Comparison of ENCODE assay signal across 9 cellular contexts in the genomic region with DNA sequence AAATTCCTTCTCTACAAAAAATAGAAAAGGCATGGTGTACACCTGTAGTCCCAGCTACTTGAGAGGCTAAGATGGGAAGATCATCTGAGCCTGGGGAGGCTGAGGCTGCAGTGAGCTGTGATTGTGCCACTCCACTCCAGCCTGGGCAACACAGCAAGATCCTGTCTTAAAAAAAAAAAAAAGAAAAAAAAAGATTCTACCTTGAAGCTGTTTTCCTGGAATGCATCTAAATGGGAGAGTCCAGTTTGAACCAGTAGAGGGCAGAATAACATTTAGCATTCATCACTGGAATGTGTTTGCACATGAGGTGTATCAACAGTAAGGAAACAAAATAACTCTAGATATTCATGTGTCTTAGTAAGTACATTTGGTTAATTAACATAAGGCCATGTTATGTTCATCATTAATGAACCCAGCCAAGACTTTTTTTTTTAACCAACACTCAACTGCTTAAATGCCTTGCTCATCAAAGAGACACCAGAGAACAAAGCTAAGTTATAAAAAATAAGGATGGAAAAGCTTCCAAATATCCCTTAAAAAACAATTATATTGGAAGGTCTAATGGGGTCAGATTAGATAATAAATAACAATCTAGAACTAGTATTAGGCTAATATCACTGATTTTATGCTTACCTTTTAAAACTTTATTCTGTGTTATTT. TPM values are rescaled to one million over a fixed set of nuclear protein-coding genes. Genes with fewer than 3 reads are reported as not detected.
DNase-seq lines count a peak whose midpoint lies in the region; FAIRE-seq and TF ChIP-seq lines count a peak whose summit lies in the region.
"Had no signal": no experiment of that assay in that cellular context is flagged by ENCODE, and none has a peak within 500 bp of the region (broad histone marks: within the 10 kb centered on the region; RNA-seq: fewer than 3 reads in every experiment).

No MANE protein-coding gene starts in this region.

- no peaks in the 10 kb centered on the region for H3K4me1 Mint-ChIP-seq in astrocyte (ENCODE audit: low read depth, unreplicated experiment)

- peaks cover 5% of the 10 kb centered on the region for H3K9me3 Mint-ChIP-seq in astrocyte (ENCODE audit: unreplicated experiment)

- TF ChIP-seq CTCF in LNCAP (IDR thresholded peaks at IDR 0.05) (peak; percentile 80), astrocyte (IDR thresholded peaks at IDR 0.05; ENCODE audit: insufficient read depth, low read depth, low read length) (peak; percentile 76), kidney (IDR thresholded peaks at IDR 0.05; ENCODE audit: borderline replicate concordance, extremely low read depth, insufficient read depth) (peak; percentile 41), vagina (IDR thresholded peaks at IDR 0.05) (peak in 2 of 3 experiments; percentile 7 to 44)

- no peak for TF ChIP-seq POLR2A in vagina (IDR thresholded peaks at IDR 0.05)

- no peak overlapping the region for H3K4me2 ChIP-seq in astrocyte (ENCODE audit: low read length)

- intact Hi-C loops in kidney (cut with DNase I) (loop anchor here (2.0 kb wide), 1 partner anchor 325 kb away; no protein-coding TSS in a partner anchor), vagina (cut with DNase I) (no loop called here)

- H2AFZ ChIP-seq in astrocyte (ENCODE audit: low read depth, low read length), result no peak overlapping the region

- H3K27ac ChIP-seq in astrocyte (ENCODE audit: low read depth, low read length) (no peak overlapping the region), kidney (ENCODE audit: low read depth in 2 of 2, low read length in 2 of 2) (no peak overlapping the region), vagina (no peak overlapping the region)

- H3K27me3 Mint-ChIP-seq in astrocyte (ENCODE audit: low read depth, unreplicated experiment), result no peaks in the 10 kb centered on the region

- H3K4me3 ChIP-seq in astrocyte (ENCODE audit: insufficient read depth, low read depth, low read length) (no peak overlapping the region), kidney (ENCODE audit: low read length in 2 of 2) (no peak overlapping the region), vagina (no peak overlapping the region)

- no peaks in the 10 kb centered on the region for H3K9me3 ChIP-seq in astrocyte (ENCODE audit: insufficient read depth, low read depth, low read length)
- H3K9me3 ChIP-seq in kidney (ENCODE audit: control insufficient read depth in 1 of 2, low read length in 2 of 2), result peaks cover 0 to 3% of the 10 kb centered on the region in 2 donors
- no peaks in the 10 kb centered on the region for H3K9me3 ChIP-seq in vagina

- no peak overlapping the region for H3K9ac ChIP-seq in astrocyte (ENCODE audit: low read length)
- no peak overlapping the region for H3K9ac ChIP-seq in kidney (ENCODE audit: low read length in 2 of 2)

- no peak overlapping the region for H3K4me3 Mint-ChIP-seq in astrocyte (ENCODE audit: unreplicated experiment)
- H3K4me3 Mint-ChIP-seq: CD8-positive, alpha-beta memory T cell had no signal

- H3K27ac Mint-ChIP-seq in astrocyte (ENCODE audit: unreplicated experiment), result no peak overlapping the region
- H3K27ac Mint-ChIP-seq: CD8-positive, alpha-beta memory T cell had no signal

- H3K27me3 ChIP-seq in astrocyte (ENCODE audit: insufficient read depth, low read length) (no peaks in the 10 kb centered on the region), vagina (no peaks in the 10 kb centered on the region)

- H3K36me3 ChIP-seq in astrocyte (ENCODE audit: insufficient read depth, low read length), result peaks cover 24% of the 10 kb centered on the region
- no peaks in the 10 kb centered on the region for H3K36me3 ChIP-seq in kidney (ENCODE audit: control insufficient read depth in 1 of 2, insufficient read depth in 2 of 2, low read length in 2 of 2)
- no peaks in the 10 kb centered on the region for H3K36me3 ChIP-seq in vagina

- peaks cover 4% of the 10 kb centered on the region for H3K36me3 Mint-ChIP-seq in astrocyte (ENCODE audit: low read depth, unreplicated experiment)

- no peaks in the 10 kb centered on the region for H3K79me2 ChIP-seq in astrocyte (ENCODE audit: insufficient read depth, low read length)

- DNase-seq in NCI-H1417 (lab: John Stamatoyannopoulos, UW) (peak in 2 of 3 experiments; percentile 28 to 37), NCI-H1417 treated with DMSO at 0.1 percent for 48 hours (lab: John Stamatoyannopoulos, UW) (no peak), GM19240 (ENCODE audit: insufficient read length, low spot score) (peak; percentile 10), astrocyte (ENCODE audit: low read depth) (no peak), kidney (no peak), vagina (ENCODE audit: extremely low spot score in 2 of 2) (no peak), H4 (ENCODE audit: low spot score) (no peak)

- FAIRE-seq in astrocyte (lab: Jason Lieb, UNC) (peak; percentile 75), kidney (lab: Jason Lieb, UNC) (peak; percentile 55)

- peaks cover 5% of the 10 kb centered on the region for H4K20me1 ChIP-seq in astrocyte (ENCODE audit: insufficient read depth, low read length)

- H3K4me1 ChIP-seq in astrocyte (ENCODE audit: insufficient read depth, low read length) (no peaks in the 10 kb centered on the region), kidney (ENCODE audit: control insufficient read depth in 1 of 2, insufficient read depth in 1 of 2, low read depth in 1 of 2, low read length in 2 of 2) (no peaks in the 10 kb centered on the region), vagina (no peaks in the 10 kb centered on the region)

RNA-seq across cellular contexts. Expression of gene IFNE, which starts 16.1 kb away (rescaled TPM):
- 0.26 and 0.57 TPM in 2 replicates for total RNA-seq in astrocyte
- 1.1 TPM for total RNA-seq in kidney
- not detected for polyA plus RNA-seq in kidney (ENCODE audit: insufficient read depth, low read depth, low replicate concordance)
- total RNA-seq in vagina, result 3.2 TPM
- not detected in 2 replicates for total RNA-seq in H4 (2014; rRNA removed; shearing (Covaris generic))
- polyA plus RNA-seq: CD8-positive, alpha-beta memory T cell had no signal

RNA-seq across cellular contexts. Expression of gene IFNA1, which starts 25.8 kb away (rescaled TPM):
- total RNA-seq in astrocyte, result not detected in 2 replicates
- total RNA-seq in kidney, result not detected
- polyA plus RNA-seq in kidney (ENCODE audit: insufficient read depth, low read depth, low replicate concordance), result not detected
- total RNA-seq in vagina, result not detected
- total RNA-seq in H4 (2014; rRNA removed; shearing (Covaris generic)), result not detected in 2 replicates
- total RNA-seq: CD8-positive, alpha-beta memory T cell had no signal
- polyA plus RNA-seq: CD8-positive, alpha-beta memory T cell had no signal

RNA-seq across cellular contexts. Expression of gene IFNA8, which starts 57.1 kb away (rescaled TPM):
- total RNA-seq in astrocyte (not detected in 2 replicates), kidney (not detected), vagina (not detected)
- not detected for polyA plus RNA-seq in kidney (ENCODE audit: insufficient read depth, low read depth, low replicate concordance)
- not detected in 2 replicates for total RNA-seq in H4 (2014; rRNA removed; shearing (Covaris generic))
- total RNA-seq: CD8-positive, alpha-beta memory T cell had no signal
- polyA plus RNA-seq: CD8-positive, alpha-beta memory T cell had no signal

Comparison
In these comparisons a context has a peak if more than half of its experiments do, and no peak if none do; other contexts are left out.
1. DNase-seq: peak in NCI-H1417 (2 of 3) and GM19240 (single experiment); none in NCI-H1417 treated with DMSO at 0.1 percent for 48 hours (single experiment), astrocyte (single experiment), kidney (single experiment), vagina (0 of 2) and H4 (single experiment).
2. CTCF ChIP-seq: peak in every context shown above with its lines; median percentile 80 in LNCAP; 76 in astrocyte; 41 in kidney; 26 in vagina.